In genomic region chr6:170542031-170542719, GRCh38 we compare ENCODE assay signal across 23 cellular contexts. TPM values are rescaled to one million over a fixed set of nuclear protein-coding genes. Genes with fewer than 3 reads are reported as not detected.
DNase-seq lines count a peak whose midpoint lies in the region; ATAC-seq and TF ChIP-seq lines count a peak whose summit lies in the region.
"Had no signal": no experiment of that assay in that cellular context is flagged by ENCODE, and none has a peak within 500 bp of the region (broad histone marks: within the 10 kb centered on the region; RNA-seq: fewer than 3 reads in every experiment).

No MANE protein-coding gene starts in this region.

- H3K4me3 ChIP-seq in IMR-90 (ENCODE audit: insufficient read depth, low read depth, low read length) (no peak overlapping the region), endodermal cell (ENCODE audit: low read length) (no peak overlapping the region), coronary artery (no peak overlapping the region)
- H3K4me3 ChIP-seq: A549, colonic mucosa, heart left ventricle, SJCRH30, skin epidermis had no signal

- H3K36me3 ChIP-seq in IMR-90 (ENCODE audit: control insufficient read depth, insufficient read depth, low read length): peaks cover 38% of the 10 kb centered on the region
- H3K36me3 ChIP-seq in endodermal cell (ENCODE audit: control insufficient read depth, insufficient read depth, low read length): peaks cover 96% of the 10 kb centered on the region

- no TSS peak for BruUV-seq in IMR-90 (replicated peaks; lab: Mats Ljungman, UMichigan)

- in situ Hi-C loops in IMR-90 (cut with MboI; ENCODE audit: low sequenced_read_pairs): no loop called here

- peaks cover 14 to 43% of the 10 kb centered on the region in 2 experiments for H3K79me1 ChIP-seq in IMR-90 (ENCODE audit: low read depth in 1 of 2, low read length in 2 of 2)

- no peak overlapping the region for H2AK5ac ChIP-seq in IMR-90 (ENCODE audit: low read depth, low read length)

- intact Hi-C loops in IMR-90 (cut with micrococcal nuclease): no loop called here

- peaks cover 29% of the 10 kb centered on the region for H3K4me1 Mint-ChIP-seq in activated T-cell treated with anti-CD3 and anti-CD28 coated beads, Interleukin-2, amount 50 U/mL, for 24 hours (ENCODE audit: low read depth)
- H3K4me1 Mint-ChIP-seq in endodermal cell: no peaks in the 10 kb centered on the region

- no peak overlapping the region for H2AFZ ChIP-seq in IMR-90 (replicated peaks; ENCODE audit: low read length, poor library complexity)

- peak overlapping the region; percentile 76 for H3K27ac Mint-ChIP-seq in activated T-cell treated with anti-CD3 and anti-CD28 coated beads, Interleukin-2, amount 50 U/mL, for 24 hours
- peak overlapping the region; percentile 39 for H3K27ac Mint-ChIP-seq in endodermal cell

- no peak for TF ChIP-seq CTCF in IMR-90 (conservative IDR thresholded peaks at IDR 0.05; ENCODE audit: low read depth, low read length)
- TF ChIP-seq CTCF in endodermal cell (conservative IDR thresholded peaks at IDR 0.05): no peak
- no peak for TF ChIP-seq CTCF in omental fat pad (IDR thresholded peaks at IDR 0.05)
- TF ChIP-seq CTCF in coronary artery (IDR thresholded peaks at IDR 0.05): no peak

- no peak overlapping the region for H4K8ac ChIP-seq in IMR-90 (ENCODE audit: low read depth in 2 of 2, low read length in 2 of 2)

- H3K18ac ChIP-seq in IMR-90 (ENCODE audit: low read depth, low read length): no peak overlapping the region

- no peaks in the 10 kb centered on the region for H3K9me3 ChIP-seq in IMR-90 (ENCODE audit: control insufficient read depth, insufficient read depth, low read length)
- H3K9me3 ChIP-seq in endodermal cell (ENCODE audit: control insufficient read depth, low read length): no peaks in the 10 kb centered on the region
- H3K9me3 ChIP-seq: A549, colonic mucosa, heart left ventricle, SJCRH30 had no signal

- H2BK5ac ChIP-seq in IMR-90 (ENCODE audit: low read depth, low read length, poor library complexity, severe bottlenecking): no peak overlapping the region

- dilution Hi-C loops in IMR-90 (cut with HindIII; ENCODE audit: low sequenced_read_pairs, unreplicated experiment): no loop called here

- no peak overlapping the region for H2BK120ac ChIP-seq in IMR-90 (ENCODE audit: low read depth, low read length)

- H3K27ac ChIP-seq in IMR-90 (ENCODE audit: insufficient read depth, low read length): no peak overlapping the region
- no peak overlapping the region for H3K27ac ChIP-seq in endodermal cell (ENCODE audit: low read depth, low read length)
- no peak overlapping the region for H3K27ac ChIP-seq in coronary artery
- H3K27ac ChIP-seq: A549, brain microvascular endothelial cell, colonic mucosa, heart left ventricle, SJCRH30, skin epidermis had no signal

- H3K36me3 Mint-ChIP-seq in activated T-cell treated with anti-CD3 and anti-CD28 coated beads, Interleukin-2, amount 50 U/mL, for 24 hours (ENCODE audit: low read depth): peaks cover 100% of the 10 kb centered on the region
- peaks cover 79% of the 10 kb centered on the region for H3K36me3 Mint-ChIP-seq in endodermal cell (ENCODE audit: low read depth)

- H3K4me1 ChIP-seq in IMR-90 (ENCODE audit: control insufficient read depth, insufficient read depth, low read length) (peaks cover 6% of the 10 kb centered on the region), endodermal cell (ENCODE audit: control insufficient read depth, insufficient read depth, low read length) (no peaks in the 10 kb centered on the region)
- H3K4me1 ChIP-seq: A549, colonic mucosa, SJCRH30 had no signal

- no peak overlapping the region for H3K4me2 ChIP-seq in IMR-90 (ENCODE audit: low read depth, low read length)
- H3K4me2 ChIP-seq: A549 had no signal

- H3K9me1 ChIP-seq in IMR-90 (ENCODE audit: insufficient read depth, low read length): no peaks in the 10 kb centered on the region

- H3K56ac ChIP-seq in IMR-90 (ENCODE audit: extremely low read depth, insufficient read depth, low read length): no peak overlapping the region

- no peak overlapping the region for H3K4me3 Mint-ChIP-seq in activated T-cell treated with anti-CD3 and anti-CD28 coated beads, Interleukin-2, amount 50 U/mL, for 24 hours
- no peak overlapping the region for H3K4me3 Mint-ChIP-seq in endodermal cell
- H3K4me3 Mint-ChIP-seq: memory B cell had no signal

- 100% methylated on average over 1 of the region's 10 CpGs; no CpG with 5 or more reads in 1 of the 2 experiments for WGBS in IMR-90 (ENCODE audit: extremely low coverage in 2 of 2, insufficient read length in 1 of 2), 2 experiments
- WGBS in endodermal cell (ENCODE audit: insufficient coverage in 1 of 2, insufficient read length in 1 of 2), 2 experiments: 89 to 93% methylated on average over 2 to 10 of the region's 10 CpGs

- TF ChIP-seq POLR2A in IMR-90 (IDR thresholded peaks at IDR 0.05; ENCODE audit: low read depth, low read length): no peak

- H3K27me3 ChIP-seq in IMR-90 (ENCODE audit: control insufficient read depth, insufficient read depth, low read length) (no peaks in the 10 kb centered on the region), endodermal cell (ENCODE audit: control insufficient read depth, insufficient read depth, low read length, poor library complexity, severe bottlenecking) (no peaks in the 10 kb centered on the region)
- H3K27me3 ChIP-seq: brain microvascular endothelial cell, colonic mucosa, heart left ventricle, SJCRH30 had no signal

- H4K5ac ChIP-seq in IMR-90 (ENCODE audit: low read depth, low read length): no peak overlapping the region

- ATAC-seq in IMR-90 (ENCODE audit: low read depth): peak; percentile 50
- peak; percentile 85 for ATAC-seq in omental fat pad (ENCODE audit: low FRiP score)
- ATAC-seq in HG02973 (IDR thresholded peaks at IDR 0.05; ENCODE audit: unreplicated experiment): no peak
- ATAC-seq: A549, heart left ventricle had no signal

- H2BK15ac ChIP-seq in IMR-90 (ENCODE audit: low read depth, low read length): no peak overlapping the region

- no peak overlapping the region for H3K4ac ChIP-seq in IMR-90 (ENCODE audit: low read depth, low read length)

- no peak overlapping the region for H4K91ac ChIP-seq in IMR-90 (ENCODE audit: insufficient read depth, low read depth, low read length)

- H4K20me1 ChIP-seq in IMR-90 (ENCODE audit: insufficient read depth, low read length): peaks cover 37% of the 10 kb centered on the region

- no peak overlapping the region for H3K14ac ChIP-seq in IMR-90 (replicated peaks; ENCODE audit: low read depth, low read length)

- POLR2A ChIA-PET in IMR-90 (lab: Charles Lee; ENCODE audit: unreplicated experiment): no interaction called here

- no peak for DNase-seq in activated T-cell treated with anti-CD3 and anti-CD28 coated beads, Interleukin-2, amount 50 U/mL, for 24 hours
- DNase-seq in activated T-cell treated with anti-CD3 and anti-CD28 coated beads for 4 hours (no peak), IMR-90 (peak; percentile 68), endodermal cell (no peak), omental fat pad (ENCODE audit: low spot score) (no peak), coronary artery (ENCODE audit: low spot score) (no peak), HuH-7 (ENCODE audit: low spot score) (no peak)
- DNase-seq: activated CD4-positive, CD25-positive, alpha-beta regulatory T cell; activated T-cell treated with anti-CD3 and anti-CD28 coated beads, Interleukin-2, amount 50 U/mL, for 48 hours; brain microvascular endothelial cell; Calu3; colonic mucosa; heart left ventricle; NCI-H1092 treated with DMSO at 0.1 percent for 48 hours; NCI-H1930; occipital lobe; SJCRH30; stimulated activated CD4-positive, alpha-beta T cell treated with anti-CD3 and anti-CD28 coated beads, Interleukin-1b, Interleukin-23, amount 100 ng/mL, for 48 hours; substantia nigra had no signal

- H3K9me3 Mint-ChIP-seq in activated T-cell treated with anti-CD3 and anti-CD28 coated beads, Interleukin-2, amount 50 U/mL, for 24 hours: no peaks in the 10 kb centered on the region
- no peaks in the 10 kb centered on the region for H3K9me3 Mint-ChIP-seq in endodermal cell
- H3K9me3 Mint-ChIP-seq: memory B cell had no signal

- H3K23ac ChIP-seq in IMR-90 (ENCODE audit: low read depth, low read length): no peak overlapping the region

- no peak overlapping the region for H3K9ac ChIP-seq in IMR-90 (ENCODE audit: low read depth, low read length)
- no peak overlapping the region for H3K9ac ChIP-seq in endodermal cell (ENCODE audit: extremely low read depth, low read length, poor library complexity, severe bottlenecking)

- CTCF ChIA-PET in IMR-90 (lab: Yijun Ruan, JAX): interaction anchor here (0.6 to 0.7 kb wide), 2 partner anchors 9 to 25 kb away, joined by 3 read pairs; no protein-coding TSS in a partner anchor

- no peak for TF ChIP-seq RAD21 in IMR-90 (IDR thresholded peaks at IDR 0.05; ENCODE audit: low read length)

- no peak overlapping the region for H2AK9ac ChIP-seq in IMR-90 (replicated peaks; ENCODE audit: low read depth, low read length, poor library complexity)

- no peaks in the 10 kb centered on the region for H3K27me3 Mint-ChIP-seq in activated T-cell treated with anti-CD3 and anti-CD28 coated beads, Interleukin-2, amount 50 U/mL, for 24 hours
- H3K27me3 Mint-ChIP-seq in endodermal cell (ENCODE audit: insufficient read depth): no peaks in the 10 kb centered on the region
- H3K27me3 Mint-ChIP-seq: memory B cell had no signal

- H2BK20ac ChIP-seq in IMR-90 (ENCODE audit: low read depth, low read length): no peak overlapping the region

TF ChIP-seq in IMR-90, 13 proteins besides CTCF, POLR2A, EP300 and RAD21 (continues in another document):
- TF ChIP-seq CEBPB (IDR thresholded peaks at IDR 0.05; ENCODE audit: low read depth, low read length): peak; percentile 47; the same call in 1 of the 2 replicates

RNA-seq across cellular contexts. Expression of gene PSMB1, which starts 10.9 kb away (rescaled TPM):
- total RNA-seq in IMR-90 (2012; rRNA removed): 508 and 560 TPM in 2 replicates
- polyA plus RNA-seq in IMR-90 (2012; rRNA removed): 450 and 471 TPM in 2 replicates
- polyA plus RNA-seq in IMR-90 (2012; cell fraction: cytosol; rRNA removed): 194 and 327 TPM in 2 replicates
- polyA plus RNA-seq in IMR-90 (2012; cell fraction: nucleus; rRNA removed; ENCODE audit: low replicate concordance): 50.4 and 220 TPM in 2 replicates
- total RNA-seq in endodermal cell: 100 to 1,000 TPM; 239 to 243 TPM
- 230 TPM for polyA plus RNA-seq in endodermal cell (2013, experiment 1 of 2)
- 223 TPM for polyA plus RNA-seq in endodermal cell (2013, experiment 2 of 2)
- 100 to 1,000 TPM; 187 to 269 (median 218) TPM for total RNA-seq in omental fat pad

RNA-seq across cellular contexts. Expression of gene TBP, which starts 12.0 kb away (rescaled TPM):
- 8.8 and 12.2 TPM in 2 replicates for total RNA-seq in IMR-90 (2012; rRNA removed)
- 11.9 and 12.5 TPM in 2 replicates for polyA plus RNA-seq in IMR-90 (2012; rRNA removed)
- 21.1 and 33.4 TPM in 2 replicates for polyA plus RNA-seq in IMR-90 (2012; cell fraction: cytosol; rRNA removed)
- polyA plus RNA-seq in IMR-90 (2012; cell fraction: nucleus; rRNA removed; ENCODE audit: low replicate concordance): 67.2 and 70.9 TPM in 2 replicates
- total RNA-seq in endodermal cell: 10 to 100 TPM; 21.6 to 28.0 TPM
- 23.6 TPM for polyA plus RNA-seq in endodermal cell (2013, experiment 1 of 2)
- polyA plus RNA-seq in endodermal cell (2013, experiment 2 of 2): 18.7 TPM
- total RNA-seq in omental fat pad: 10 to 100 TPM; 11.4 to 20.1 (median 19.9) TPM

RNA-seq across cellular contexts. Expression of gene PDCD2, which starts 42.3 kb away (rescaled TPM):
- total RNA-seq in IMR-90 (2012; rRNA removed) (46.1 and 50.3 TPM in 2 replicates), endodermal cell (10 to 100 TPM; 72.2 to 72.7 TPM), omental fat pad (10 to 100 TPM; 56.4 to 72.8 (median 60.5) TPM)
- 45.2 and 48.8 TPM in 2 replicates for polyA plus RNA-seq in IMR-90 (2012; rRNA removed)
- 15.4 and 40.9 TPM in 2 replicates for polyA plus RNA-seq in IMR-90 (2012; cell fraction: cytosol; rRNA removed)
- 34.6 and 46.8 TPM in 2 replicates for polyA plus RNA-seq in IMR-90 (2012; cell fraction: nucleus; rRNA removed; ENCODE audit: low replicate concordance)
- 91.4 TPM for polyA plus RNA-seq in endodermal cell (2013, experiment 1 of 2)
- 75.9 TPM for polyA plus RNA-seq in endodermal cell (2013, experiment 2 of 2)
